In genomic region chr10:128537888-128538287, GRCh38 we compare ENCODE assay signal across 27 cellular contexts.
DNase-seq lines count a peak whose midpoint lies in the region; ATAC-seq and TF ChIP-seq lines count a peak whose summit lies in the region.
"Had no signal": no experiment of that assay in that cellular context is flagged by ENCODE, and none has a peak within 500 bp of the region (broad histone marks: within the 10 kb centered on the region; RNA-seq: fewer than 3 reads in every experiment).

No MANE protein-coding gene starts in this region.

- POLR2A ChIA-PET in A673 (lab: Charles Lee; ENCODE audit: low non-redundant PET): interaction anchor here (0.6 to 0.7 kb wide), 3 partner anchors 15 to 74 kb away, joined by 4 to 5 read pairs (median 4); no protein-coding TSS in a partner anchor

- peaks cover 35% of the 10 kb centered on the region for H3K4me1 ChIP-seq in A673 (ENCODE audit: insufficient read depth, low read length, poor library complexity, severe bottlenecking)
- H3K4me1 ChIP-seq in HAP-1: no peaks in the 10 kb centered on the region
- no peaks in the 10 kb centered on the region for H3K4me1 ChIP-seq in right lobe of liver
- no peaks in the 10 kb centered on the region for H3K4me1 ChIP-seq in osteoblast (ENCODE audit: insufficient read depth, low read length)

- TF ChIP-seq CTCF in A673 (conservative IDR thresholded peaks at IDR 0.05; ENCODE audit: low read depth, low read length) (no peak), glutamatergic neuron (IDR thresholded peaks at IDR 0.05; ENCODE audit: partially characterized antibody, unreplicated experiment) (no peak), right lobe of liver (IDR thresholded peaks at IDR 0.05) (no peak), osteoblast (IDR thresholded peaks at IDR 0.05; ENCODE audit: extremely low read depth, low read depth, low read length) (no peak)

- H3K27me3 Mint-ChIP-seq in glutamatergic neuron (ENCODE audit: unreplicated experiment): peaks cover 8% of the 10 kb centered on the region

- TF ChIP-seq POLR2A in right lobe of liver (IDR thresholded peaks at IDR 0.05): no peak

- no peak overlapping the region for H2AFZ ChIP-seq in osteoblast (ENCODE audit: low read length)

- ATAC-seq in right lobe of liver: no peak
- ATAC-seq: right cardiac atrium; stimulated activated naive CD8-positive, alpha-beta T cell treated with anti-CD3 and anti-CD28 coated beads, Interleukin-15, amount 100 ng/mL, for 72 hours had no signal

- WGBS in right lobe of liver (ENCODE audit: insufficient coverage, low coverage, low lambda C conversion rate, missing lambda C conversion rate): 10% methylated on average over 4 of the region's 4 CpGs

- H3K27ac ChIP-seq in A673 (ENCODE audit: low read depth, low read length, poor library complexity, severe bottlenecking) (no peak overlapping the region), right lobe of liver (no peak overlapping the region), osteoblast (ENCODE audit: low read depth, low read length) (no peak overlapping the region)
- H3K27ac ChIP-seq: spleen, thoracic aorta, uterus had no signal

- peak overlapping the region; percentile 53 for H3K27ac Mint-ChIP-seq in glutamatergic neuron (ENCODE audit: unreplicated experiment)
- H3K27ac Mint-ChIP-seq: activated B cell treated with CpG ODN at 0.5 μM for 24 hours; activated CD4-positive, alpha-beta T cell treated with anti-CD3 and anti-CD28 coated beads, Interleukin-2, amount 10 ng/mL, durations not matched to agents 7 days and 5 days; activated naive CD8-positive, alpha-beta T cell; stimulated activated naive CD8-positive, alpha-beta T cell treated with anti-CD3 and anti-CD28 coated beads, Interleukin-15, amount 100 ng/mL, for 72 hours had no signal

- DNase-seq in A673 (ENCODE audit: low spot score): peak; percentile 7
- peak; percentile 39 for DNase-seq in HAP-1 (ENCODE audit: low spot score in 2 of 2)
- DNase-seq in NCI-H748 treated with DMSO at 0.1 percent for 48 hours (lab: John Stamatoyannopoulos, UW): peak; percentile 15
- no peak for DNase-seq in glutamatergic neuron
- no peak for DNase-seq in NCI-H2029 treated with DMSO at 0.1 percent for 48 hours (lab: John Stamatoyannopoulos, UW)
- DNase-seq in right lobe of liver: no peak
- DNase-seq in stimulated activated CD4-positive, alpha-beta T cell treated with anti-CD3 and anti-CD28 coated beads, Interleukin-4, amount 100 ng/mL, for 24 hours: no peak
- no peak for DNase-seq in osteoblast (ENCODE audit: insufficient read length, low spot score, missing footprints)
- DNase-seq: activated B cell treated with CpG ODN at 0.5 μM for 24 hours; activated CD4-positive, alpha-beta T cell treated with anti-CD3 and anti-CD28 coated beads, Interleukin-2, amount 10 ng/mL, durations not matched to agents 7 days and 5 days; activated effector memory CD4-positive, alpha-beta T cell treated with Interleukin-2 at 50 U/mL for 16 hours; activated T-cell treated with anti-CD3 and anti-CD28 coated beads, Interleukin-2, amount 50 U/mL, for 1 hour; BE2C; effector memory CD4-positive, alpha-beta T cell; GF-D8; KG1; NCI-H1436 treated with DMSO at 0.1 percent for 48 hours; NCI-H446; right cardiac atrium; RPMI8226; spleen; stimulated activated CD4-positive, alpha-beta T cell treated with anti-CD3 and anti-CD28 coated beads, Interleukin-2, amount 100 ng/mL, for 24 hours; stimulated activated CD8-positive, alpha-beta memory T cell treated with anti-CD3 and anti-CD28 coated beads, Interleukin-4, amount 100 ng/mL, for 48 hours; stimulated activated naive CD8-positive, alpha-beta T cell treated with anti-CD3 and anti-CD28 coated beads, Interleukin-15, amount 100 ng/mL, for 72 hours; uterus had no signal

- no peaks in the 10 kb centered on the region for H4K20me1 ChIP-seq in osteoblast (ENCODE audit: insufficient read depth, low read length)

- no peaks in the 10 kb centered on the region for H3K36me3 ChIP-seq in A673 (ENCODE audit: insufficient read depth, low read length, poor library complexity, severe bottlenecking)
- H3K36me3 ChIP-seq in HAP-1 (replicated peaks): no peaks in the 10 kb centered on the region
- no peaks in the 10 kb centered on the region for H3K36me3 ChIP-seq in right lobe of liver
- no peaks in the 10 kb centered on the region for H3K36me3 ChIP-seq in osteoblast (ENCODE audit: insufficient read depth, low read length)
- H3K36me3 ChIP-seq: BE2C, spleen, thoracic aorta, uterus had no signal

- H3K4me2 ChIP-seq in osteoblast (ENCODE audit: insufficient read depth, low read length): no peak overlapping the region

- H3K9me3 Mint-ChIP-seq in glutamatergic neuron (ENCODE audit: unreplicated experiment): peaks cover 11% of the 10 kb centered on the region
- H3K9me3 Mint-ChIP-seq: activated B cell treated with CpG ODN at 0.5 μM for 24 hours; activated CD4-positive, alpha-beta T cell treated with anti-CD3 and anti-CD28 coated beads, Interleukin-2, amount 10 ng/mL, durations not matched to agents 7 days and 5 days; stimulated activated naive CD8-positive, alpha-beta T cell treated with anti-CD3 and anti-CD28 coated beads, Interleukin-15, amount 100 ng/mL, for 72 hours had no signal

- no peaks in the 10 kb centered on the region for H3K36me3 Mint-ChIP-seq in glutamatergic neuron (ENCODE audit: unreplicated experiment)
- H3K36me3 Mint-ChIP-seq: activated naive CD8-positive, alpha-beta T cell had no signal

- H3K9me3 ChIP-seq in A673 (ENCODE audit: low read depth, low read length, poor library complexity, severe bottlenecking): no peaks in the 10 kb centered on the region
- H3K9me3 ChIP-seq in HAP-1: no peaks in the 10 kb centered on the region
- no peaks in the 10 kb centered on the region for H3K9me3 ChIP-seq in right lobe of liver
- H3K9me3 ChIP-seq in osteoblast (ENCODE audit: low read depth, low read length): no peaks in the 10 kb centered on the region
- H3K9me3 ChIP-seq: BE2C, spleen, thoracic aorta, uterus had no signal

- H3K4me3 ChIP-seq in A673 (ENCODE audit: low read depth, low read length, poor library complexity, severe bottlenecking): no peak overlapping the region
- no peak overlapping the region for H3K4me3 ChIP-seq in HAP-1
- no peak overlapping the region for H3K4me3 ChIP-seq in right lobe of liver
- H3K4me3 ChIP-seq in osteoblast (ENCODE audit: insufficient read depth, low read length): no peak overlapping the region
- H3K4me3 ChIP-seq: spleen, thoracic aorta, uterus had no signal

- intact Hi-C loops in A673 (cut with micrococcal nuclease; ENCODE audit: unreplicated experiment): loop anchor here (10.0 kb wide), 1 partner anchor 1427 kb away; the partner anchor contains the start of gene EBF3
- intact Hi-C loops in right lobe of liver (cut with DNase I): no loop called here

- in situ Hi-C loops in HAP-1 (cut with MboI; ENCODE audit: low sequenced_read_pairs): no loop called here

- H3K27me3 ChIP-seq in A673 (replicated peaks; ENCODE audit: insufficient read depth, low read depth, low read length, poor library complexity) (peaks cover 13% of the 10 kb centered on the region), HAP-1 (ENCODE audit: low read depth) (no peaks in the 10 kb centered on the region), right lobe of liver (peaks cover 0 to 16% of the 10 kb centered on the region in 2 donors), osteoblast (ENCODE audit: insufficient read depth, low read length) (no peaks in the 10 kb centered on the region)
- H3K27me3 ChIP-seq: BE2C had no signal

- peaks cover 52% of the 10 kb centered on the region for H3K4me1 Mint-ChIP-seq in glutamatergic neuron (ENCODE audit: low read depth, unreplicated experiment)
- H3K4me1 Mint-ChIP-seq: activated B cell treated with CpG ODN at 0.5 μM for 24 hours; activated CD4-positive, alpha-beta T cell treated with anti-CD3 and anti-CD28 coated beads, Interleukin-2, amount 10 ng/mL, durations not matched to agents 7 days and 5 days; stimulated activated naive CD8-positive, alpha-beta T cell treated with anti-CD3 and anti-CD28 coated beads, Interleukin-15, amount 100 ng/mL, for 72 hours had no signal

- H3K4me3 Mint-ChIP-seq in glutamatergic neuron (ENCODE audit: unreplicated experiment): peak overlapping the region; percentile 14
- H3K4me3 Mint-ChIP-seq: activated B cell treated with CpG ODN at 0.5 μM for 24 hours; activated CD4-positive, alpha-beta T cell treated with anti-CD3 and anti-CD28 coated beads, Interleukin-2, amount 10 ng/mL, durations not matched to agents 7 days and 5 days; activated naive CD8-positive, alpha-beta T cell; stimulated activated naive CD8-positive, alpha-beta T cell treated with anti-CD3 and anti-CD28 coated beads, Interleukin-15, amount 100 ng/mL, for 72 hours had no signal

- BruUV-seq in A673 (replicated peaks; lab: Mats Ljungman, UMichigan): no TSS peak

- CTCF ChIA-PET in A673 (lab: Charles Lee): interaction anchor here (0.6 kb wide), 2 partner anchors 204 to 459 kb away, joined by 3 to 4 read pairs; no protein-coding TSS in a partner anchor

- H3K79me2 ChIP-seq in osteoblast (ENCODE audit: insufficient read depth, low read length): no peaks in the 10 kb centered on the region

Comparison
In these comparisons a context has a peak if more than half of its experiments do, and no peak if none do; other contexts are left out.
1. DNase-seq: peak in A673 (single experiment), HAP-1 (2 of 2) and NCI-H748 treated with DMSO at 0.1 percent for 48 hours (single experiment); none in glutamatergic neuron (single experiment), NCI-H2029 treated with DMSO at 0.1 percent for 48 hours (single experiment), right lobe of liver (0 of 3), stimulated activated CD4-positive, alpha-beta T cell treated with anti-CD3 and anti-CD28 coated beads, Interleukin-4, amount 100 ng/mL, for 24 hours (single experiment) and osteoblast (single experiment).